In the genomic region with DNA sequence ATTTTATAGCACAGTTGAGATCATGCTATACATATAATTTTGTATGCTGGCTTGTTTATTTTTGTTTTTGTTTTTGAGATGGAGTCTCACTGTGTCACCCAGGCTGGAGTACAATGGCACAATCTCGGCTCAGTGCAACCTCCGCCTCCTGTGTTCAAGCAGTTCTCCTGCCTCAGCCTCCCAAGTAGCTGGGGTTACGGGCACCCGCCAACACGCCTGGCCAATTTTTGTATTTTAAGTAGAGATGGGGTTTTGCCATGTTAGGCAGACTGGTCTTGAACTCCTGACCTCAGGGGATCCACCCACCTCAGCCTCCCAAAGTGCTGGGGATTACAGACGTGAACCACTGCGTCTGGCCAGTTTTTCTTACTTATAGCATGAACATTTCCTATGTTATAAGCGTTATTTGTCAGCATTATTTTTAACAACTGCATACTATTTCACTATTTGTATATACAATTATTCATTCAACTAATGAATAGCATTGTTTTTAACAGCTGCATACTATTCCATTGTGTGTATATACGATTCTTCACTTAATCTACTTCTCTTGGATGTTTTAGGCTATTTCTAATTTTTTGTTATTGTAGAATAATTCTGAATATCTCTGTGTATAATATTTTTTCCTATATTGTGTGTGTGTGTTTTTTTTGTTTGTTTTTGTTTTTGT, we compare ENCODE assay signal across 21 cellular contexts. TPM values are rescaled to one million over a fixed set of nuclear protein-coding genes. Genes with fewer than 3 reads are reported as not detected.
"Had no signal": no experiment of that assay in that cellular context is flagged by ENCODE, and none has a peak within 500 bp of the region (broad histone marks: within the 10 kb centered on the region; RNA-seq: fewer than 3 reads in every experiment).

No MANE protein-coding gene starts in this region.

- H3K27ac ChIP-seq: body of pancreas, neural progenitor cell, thyroid gland had no signal

- H3K4me2 ChIP-seq: neural progenitor cell, smooth muscle cell had no signal

- H3K27me3 ChIP-seq: body of pancreas, cardiac muscle cell, sigmoid colon, thyroid gland had no signal

- H2AFZ ChIP-seq: neural progenitor cell had no signal

- H3K27me3 Mint-ChIP-seq: naive thymus-derived CD4-positive, alpha-beta T cell had no signal

- H3K4me3 Mint-ChIP-seq: activated naive CD4-positive, alpha-beta T cell treated with anti-CD3 and anti-CD28 coated beads, Interleukin-2, amount 10 ng/mL, durations not matched to agents 7 days and 5 days; dendritic cell treated with granulocyte-macrophage colony-stimulating factor and Interleukin-4, amounts not matched to agents 40 ng/mL and 50 ng/mL, for 4 days; neural progenitor cell; T-helper 1 cell treated with Interleukin-12 subunit alpha and Interleukin-12 subunit beta and Interleukin-4 antibody, amounts not matched to agents 30 μg/mL and 1 μg/mL, for 36 hours had no signal

- H3K27ac Mint-ChIP-seq: activated naive CD4-positive, alpha-beta T cell treated with anti-CD3 and anti-CD28 coated beads, Interleukin-2, amount 10 ng/mL, durations not matched to agents 7 days and 5 days; dendritic cell treated with granulocyte-macrophage colony-stimulating factor and Interleukin-4, amounts not matched to agents 40 ng/mL and 50 ng/mL, for 4 days; neural progenitor cell; T-helper 1 cell treated with Interleukin-12 subunit alpha and Interleukin-12 subunit beta and Interleukin-4 antibody, amounts not matched to agents 30 μg/mL and 1 μg/mL, for 36 hours had no signal

- H3K9me3 ChIP-seq: body of pancreas, sigmoid colon, thyroid gland had no signal

- ATAC-seq: body of pancreas; left colon; naive thymus-derived CD4-positive, alpha-beta T cell had no signal

- FAIRE-seq: urothelium cell line had no signal

- H3K36me3 ChIP-seq: cardiac muscle cell, neural progenitor cell, sigmoid colon, thyroid gland had no signal

- H3K36me3 Mint-ChIP-seq: activated naive CD4-positive, alpha-beta T cell treated with anti-CD3 and anti-CD28 coated beads, Interleukin-2, amount 10 ng/mL, durations not matched to agents 7 days and 5 days; naive thymus-derived CD4-positive, alpha-beta T cell; neural progenitor cell had no signal

- DNase-seq: activated CD4-positive, alpha-beta T cell treated with anti-CD3 and anti-CD28 coated beads for 4 hours; activated CD4-positive, alpha-beta T cell treated with anti-CD3 and anti-CD28 coated beads, Interleukin-2, amount 50 U/mL, for 48 hours; activated CD4-positive, CD25-positive, alpha-beta regulatory T cell; activated effector memory CD4-positive, alpha-beta T cell treated with anti-CD3 and anti-CD28 coated beads, Interleukin-2, amount 50 U/mL, for 16 hours; activated naive CD4-positive, alpha-beta T cell treated with anti-CD3 and anti-CD28 coated beads, Interleukin-2, amount 10 ng/mL, durations not matched to agents 7 days and 5 days; body of pancreas; effector CD8-positive, alpha-beta T cell; glutamatergic neuron; left colon; naive thymus-derived CD4-positive, alpha-beta T cell; sigmoid colon; stimulated activated CD4-positive, alpha-beta T cell treated with anti-CD3 and anti-CD28 coated beads, Interleukin-15, amount 100 ng/mL, for 24 hours; stimulated activated naive CD4-positive, alpha-beta T cell; thyroid gland had no signal

- H3K4me3 ChIP-seq: body of pancreas, cardiac muscle cell, lung, neural progenitor cell, sigmoid colon, smooth muscle cell, thyroid gland had no signal

- H3K9ac ChIP-seq: neural progenitor cell had no signal

- H3K9me3 Mint-ChIP-seq: activated naive CD4-positive, alpha-beta T cell treated with anti-CD3 and anti-CD28 coated beads, Interleukin-2, amount 10 ng/mL, durations not matched to agents 7 days and 5 days; dendritic cell treated with granulocyte-macrophage colony-stimulating factor and Interleukin-4, amounts not matched to agents 40 ng/mL and 50 ng/mL, for 4 days; neural progenitor cell; T-helper 1 cell treated with Interleukin-12 subunit alpha and Interleukin-12 subunit beta and Interleukin-4 antibody, amounts not matched to agents 30 μg/mL and 1 μg/mL, for 36 hours had no signal

RNA-seq across cellular contexts. Expression of gene CAPN14, which starts 20.2 kb away (rescaled TPM):
- total RNA-seq: body of pancreas had no signal
- polyA plus RNA-seq: cardiac muscle cell had no signal
